Comparison of ENCODE assay signal across 1 cellular context in the genomic region with DNA sequence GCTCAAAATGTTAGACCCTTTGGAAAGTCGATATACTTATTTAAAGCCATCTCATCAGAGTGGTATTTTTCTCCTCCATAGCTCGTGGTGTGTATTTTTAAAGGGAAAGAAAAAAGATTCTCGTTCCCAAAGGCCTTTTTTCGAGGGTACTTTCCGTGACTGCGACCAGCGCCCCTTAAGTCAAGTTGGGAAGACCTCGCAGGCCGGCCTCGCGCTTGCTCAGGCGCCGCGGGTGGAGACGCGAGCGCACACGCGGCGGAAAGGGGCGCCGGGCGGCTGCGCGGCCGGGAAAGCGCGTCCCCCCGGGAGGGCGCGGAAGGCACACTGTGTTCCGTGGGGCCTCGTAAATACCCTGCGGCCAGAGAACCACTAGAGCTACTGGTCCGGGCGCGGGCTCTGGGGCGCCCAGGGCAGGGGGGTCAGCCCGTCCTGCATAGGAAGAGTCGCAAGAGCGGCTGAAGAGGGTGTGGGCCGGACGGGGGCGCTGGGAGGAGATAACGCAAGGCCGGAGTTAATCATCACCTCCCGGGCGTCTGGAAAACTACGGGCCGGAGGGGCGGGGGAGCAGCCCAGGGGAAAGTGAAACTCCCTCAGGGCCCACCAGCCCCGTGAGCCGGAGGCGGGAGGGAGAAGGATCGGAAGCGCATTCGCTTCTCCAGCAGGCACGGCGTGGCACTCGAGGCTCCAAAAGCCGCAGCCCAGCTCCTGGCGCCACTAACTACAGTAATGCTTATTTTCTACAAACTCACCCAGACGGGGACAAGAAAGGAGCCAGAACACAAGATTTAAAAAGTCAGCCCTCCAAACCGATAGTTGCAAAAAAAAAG.
A peak's percentile ranks its signal among the peaks of the same experiment; 100 is the strongest.
TF ChIP-seq lines count a peak whose summit lies in the region.

No MANE protein-coding gene starts in this region.

TF ChIP-seq in K562, 482 proteins besides CTCF, POLR2A, EP300 and RAD21 (continued from another document):
- TF ChIP-seq, protein P1, sequence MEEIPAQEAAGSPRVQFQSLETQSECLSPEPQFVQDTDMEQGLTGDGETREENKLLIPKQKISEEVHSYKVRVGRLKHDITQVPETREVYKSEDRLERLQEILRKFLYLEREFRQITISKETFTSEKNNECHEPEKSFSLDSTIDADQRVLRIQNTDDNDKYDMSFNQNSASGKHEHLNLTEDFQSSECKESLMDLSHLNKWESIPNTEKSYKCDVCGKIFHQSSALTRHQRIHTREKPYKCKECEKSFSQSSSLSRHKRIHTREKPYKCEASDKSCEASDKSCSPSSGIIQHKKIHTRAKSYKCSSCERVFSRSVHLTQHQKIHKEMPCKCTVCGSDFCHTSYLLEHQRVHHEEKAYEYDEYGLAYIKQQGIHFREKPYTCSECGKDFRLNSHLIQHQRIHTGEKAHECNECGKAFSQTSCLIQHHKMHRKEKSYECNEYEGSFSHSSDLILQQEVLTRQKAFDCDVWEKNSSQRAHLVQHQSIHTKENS (CRISPR knock-in tag; IDR thresholded peaks at IDR 0.05), result no peak
- TF ChIP-seq NRF1 (conservative IDR thresholded peaks at IDR 0.05 in 1 of 2, IDR thresholded peaks at IDR 0.05 in 1 of 2), result peak; percentile 87 to 88
